In genomic region chr20:31962741-31963140, GRCh38 we compare ENCODE assay signal across 23 cellular contexts. TPM values are rescaled to one million over a fixed set of nuclear protein-coding genes. Genes with fewer than 3 reads are reported as not detected.
DNase-seq lines count a peak whose midpoint lies in the region; ATAC-seq and TF ChIP-seq lines count a peak whose summit lies in the region.
"Had no signal": no experiment of that assay in that cellular context is flagged by ENCODE, and none has a peak within 500 bp of the region (broad histone marks: within the 10 kb centered on the region; RNA-seq: fewer than 3 reads in every experiment).

No MANE protein-coding gene starts in this region.

- CTCF ChIA-PET in HEK293 (lab: Yijun Ruan, JAX): no interaction called here

- peaks cover 54% of the 10 kb centered on the region for H3K27me3 ChIP-seq in endodermal cell (ENCODE audit: control insufficient read depth, insufficient read depth, low read length, poor library complexity, severe bottlenecking)
- H3K27me3 ChIP-seq: SJCRH30 had no signal

- DNase-seq in D341Med (ENCODE audit: low spot score): peak; percentile 81
- DNase-seq in NCI-H524 (lab: John Stamatoyannopoulos, UW): peak; percentile 98 to 99
- no peak for DNase-seq in endodermal cell
- no peak for DNase-seq in OCI-M1 (lab: John Stamatoyannopoulos, UW)
- DNase-seq in activated CD4-positive, alpha-beta T cell treated with anti-CD3 and anti-CD28 coated beads, Interleukin-2, amount 50 U/mL, for 1 hour: no peak
- DNase-seq: Caco-2; CD4-positive, alpha-beta memory T cell; GDM1; GOT3; HCEC 1CT; KG1; NCI-H1092; NCI-H187; NCI-H226; NCI-H510A treated with DMSO at 0.1 percent for 48 hours; NK-92 treated with Interleukin-12 subunit alpha and Interleukin-12 subunit beta, amount 100 ng/mL, for 24 hours; Peyer's patch; SJCRH30; T-helper 9 cell had no signal

- no peaks in the 10 kb centered on the region for H3K4me1 ChIP-seq in HEK293 (ENCODE audit: control insufficient read depth, insufficient read depth, low read length)
- H3K4me1 ChIP-seq in endodermal cell (ENCODE audit: control insufficient read depth, insufficient read depth, low read length): no peaks in the 10 kb centered on the region
- H3K4me1 ChIP-seq: Caco-2, SJCRH30 had no signal

- no peaks in the 10 kb centered on the region for H3K9me3 ChIP-seq in HEK293 (ENCODE audit: control insufficient read depth, insufficient read depth, low read depth, low read length)
- H3K9me3 ChIP-seq in endodermal cell (ENCODE audit: control insufficient read depth, low read length): no peaks in the 10 kb centered on the region
- H3K9me3 ChIP-seq: BLaER1, Caco-2, Peyer's patch, SJCRH30 had no signal

- TF ChIP-seq CTCF in HEK293 (tag by site-specific recombination; IDR thresholded peaks at IDR 0.05) (no peak), endodermal cell (conservative IDR thresholded peaks at IDR 0.05) (no peak)

- H3K9ac ChIP-seq in endodermal cell (ENCODE audit: extremely low read depth, low read length, poor library complexity, severe bottlenecking): no peak overlapping the region
- H3K9ac ChIP-seq: BLaER1 had no signal

- H3K36me3 ChIP-seq in HEK293 (ENCODE audit: control insufficient read depth in 2 of 2, insufficient read depth in 1 of 2, low read length in 2 of 2) (no peaks in the 10 kb centered on the region), endodermal cell (ENCODE audit: control insufficient read depth, insufficient read depth, low read length) (no peaks in the 10 kb centered on the region)
- H3K36me3 ChIP-seq: BLaER1, Peyer's patch, SJCRH30 had no signal

- peaks cover 79% of the 10 kb centered on the region for H3K27me3 Mint-ChIP-seq in endodermal cell (ENCODE audit: insufficient read depth)

- H3K36me3 Mint-ChIP-seq in endodermal cell (ENCODE audit: low read depth): no peaks in the 10 kb centered on the region
- H3K36me3 Mint-ChIP-seq: CD4-positive, alpha-beta memory T cell had no signal

- H3K4me3 ChIP-seq in HEK293 (ENCODE audit: low read depth, low read length): no peak overlapping the region
- H3K4me3 ChIP-seq in endodermal cell (ENCODE audit: low read length): no peak overlapping the region
- H3K4me3 ChIP-seq: BLaER1, Peyer's patch, SJCRH30 had no signal

- H3K4me3 Mint-ChIP-seq in endodermal cell: no peak overlapping the region
- H3K4me3 Mint-ChIP-seq: CD4-positive, alpha-beta memory T cell had no signal

- POLR2A ChIA-PET in HEK293 (lab: Yijun Ruan, JAX): interaction anchor here (1.4 kb wide), 1 partner anchor 11 kb away, joined by 7 read pairs; the partner anchor contains the start of gene PDRG1

- WGBS in endodermal cell (ENCODE audit: insufficient coverage in 1 of 2, insufficient read length in 1 of 2), 2 experiments: 80 to 88% methylated on average over 1 to 3 of the region's 3 CpGs

- H3K27ac ChIP-seq in HEK293 (ENCODE audit: extremely low read depth, low read depth, low read length) (no peak overlapping the region), endodermal cell (ENCODE audit: low read depth, low read length) (peak overlapping the region; percentile 68)
- H3K27ac ChIP-seq: BLaER1, Peyer's patch, SJCRH30 had no signal

- no peaks in the 10 kb centered on the region for H3K9me3 Mint-ChIP-seq in endodermal cell

- H3K27ac Mint-ChIP-seq in endodermal cell: no peak overlapping the region
- H3K27ac Mint-ChIP-seq: CD4-positive, alpha-beta memory T cell had no signal

- no peak for ATAC-seq in GM18498 (IDR thresholded peaks at IDR 0.05; ENCODE audit: unreplicated experiment)

- H3K4me1 Mint-ChIP-seq in endodermal cell: no peaks in the 10 kb centered on the region

TF ChIP-seq in HEK293, 187 proteins besides CTCF, POLR2A, EP300 and RAD21:
- TF ChIP-seq EGR2 (tag by site-specific recombination; IDR thresholded peaks at IDR 0.05; ENCODE audit: low read depth): peak; percentile 27; the same call in 1 of the 2 replicates
- TF ChIP-seq PRDM6 (tag by site-specific recombination; IDR thresholded peaks at IDR 0.05): no peak
- peak; percentile 42; the same call in 1 of the 2 replicates for TF ChIP-seq ZIC2 (tag by site-specific recombination; IDR thresholded peaks at IDR 0.05)
- TF ChIP-seq ZFHX2 (tag by site-specific recombination; conservative IDR thresholded peaks at IDR 0.05): peak; percentile 43

RNA-seq across cellular contexts. Expression of gene XKR7, which starts 5.2 kb away (rescaled TPM):
- 1 to 10 TPM; 2.7 to 3.1 TPM for total RNA-seq in endodermal cell
- polyA plus RNA-seq in endodermal cell (2013, experiment 1 of 2): 3.9 TPM
- polyA plus RNA-seq in endodermal cell (2013, experiment 2 of 2): 3.4 TPM
- total RNA-seq: Caco-2; CD4-positive, alpha-beta memory T cell; T-helper 1 cell treated with Interleukin-12 subunit alpha and Interleukin-12 subunit beta and Interleukin-4 antibody, amounts not matched to agents 30 ng/mL and 1 ng/mL, for 36 hours had no signal
- polyA plus RNA-seq: CD4-positive, alpha-beta memory T cell had no signal

RNA-seq across cellular contexts. Expression of gene PDRG1, which starts 10.9 kb away (rescaled TPM):
- 10 to 100 TPM; 20.4 to 24.4 TPM for total RNA-seq in endodermal cell
- 19.2 TPM for polyA plus RNA-seq in endodermal cell (2013, experiment 1 of 2)
- polyA plus RNA-seq in endodermal cell (2013, experiment 2 of 2): 18.4 TPM

RNA-seq across cellular contexts. Expression of gene CCM2L, which starts 47.5 kb away (rescaled TPM):
- 1 to 10 TPM; 5.2 to 7.8 TPM for total RNA-seq in endodermal cell
- polyA plus RNA-seq in endodermal cell (2013, experiment 1 of 2): 2.2 TPM
- 2.2 TPM for polyA plus RNA-seq in endodermal cell (2013, experiment 2 of 2)
- total RNA-seq: CD4-positive, alpha-beta memory T cell; T-helper 1 cell treated with Interleukin-12 subunit alpha and Interleukin-12 subunit beta and Interleukin-4 antibody, amounts not matched to agents 30 ng/mL and 1 ng/mL, for 36 hours had no signal
- polyA plus RNA-seq: CD4-positive, alpha-beta memory T cell had no signal

Comparison
In these comparisons a context has a peak if more than half of its experiments do, and no peak if none do; other contexts are left out.
1. DNase-seq: peak in D341Med (single experiment) and NCI-H524 (2 of 2); none in endodermal cell (single experiment), OCI-M1 (single experiment) and activated CD4-positive, alpha-beta T cell treated with anti-CD3 and anti-CD28 coated beads, Interleukin-2, amount 50 U/mL, for 1 hour (single experiment).